In the genomic region with DNA sequence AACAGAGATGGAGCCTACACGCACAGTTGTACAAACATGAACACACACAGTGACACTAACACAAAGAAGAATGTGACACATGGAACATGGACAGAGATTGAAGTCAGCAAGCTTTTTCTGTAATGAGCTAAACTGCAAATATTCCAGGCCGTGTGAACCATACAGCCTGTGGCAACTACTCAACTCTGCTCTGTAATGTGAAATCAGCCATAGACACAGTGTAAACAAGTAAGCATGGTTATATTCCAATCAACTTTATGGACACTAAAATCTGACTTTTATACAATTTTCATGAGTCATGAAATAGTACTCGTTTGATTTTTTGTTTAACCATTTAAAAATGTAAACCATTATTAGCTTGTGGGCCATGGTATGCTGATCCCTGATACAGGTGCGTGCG, we compare ENCODE assay signal across 23 cellular contexts.
A peak's percentile ranks its signal among the peaks of the same experiment; 100 is the strongest.
DNase-seq lines count a peak whose midpoint lies in the region; ATAC-seq, FAIRE-seq and TF ChIP-seq lines count a peak whose summit lies in the region.
"Had no signal": no experiment of that assay in that cellular context is flagged by ENCODE, and none has a peak within 500 bp of the region (broad histone marks: within the 10 kb centered on the region; RNA-seq: fewer than 3 reads in every experiment).

No MANE protein-coding gene starts in this region.

- H2BK15ac ChIP-seq in H1 (ENCODE audit: low read length), result no peak overlapping the region

- H3K27me3 Mint-ChIP-seq in natural killer cell (ENCODE audit: low read depth in 2 of 2), result no peaks in the 10 kb centered on the region
- H3K27me3 Mint-ChIP-seq: activated CD4-positive, alpha-beta T cell treated with anti-CD3 and anti-CD28 coated beads, Interleukin-2, amount 10 ng/mL, durations not matched to agents 24 days and 14 days had no signal

- H4K20me1 ChIP-seq in H1 (replicated peaks in 1 of 2; ENCODE audit: control insufficient read depth in 1 of 2, insufficient read depth in 2 of 2, low read length in 2 of 2) (peaks cover 0 to 3% of the 10 kb centered on the region in 2 experiments), Karpas-422 (ENCODE audit: insufficient read depth, low read depth, low read length) (no peaks in the 10 kb centered on the region)

- H2BK5ac ChIP-seq in H1 (ENCODE audit: low read depth, low read length), result no peak overlapping the region

- H2BK12ac ChIP-seq in H1 (ENCODE audit: low read depth, low read length), result no peak overlapping the region

- TF ChIP-seq EP300 in H1 (IDR thresholded peaks at IDR 0.05; ENCODE audit: borderline replicate concordance in 1 of 2, low read depth in 2 of 2, low read length in 2 of 2), result no peak

- 0 out of 2 replicates have a peak overlapping the region, but pooled peaks have one; percentile 21 for H4K8ac ChIP-seq in H1 (ENCODE audit: extremely low read depth, insufficient read depth, low read length)

- no peak overlapping the region for H3K56ac ChIP-seq in H1 (replicated peaks; ENCODE audit: insufficient read length, low read depth, low read length)

- H3K18ac ChIP-seq in H1 (ENCODE audit: extremely low read depth, low read length), result no peak overlapping the region

- H3K4me3 ChIP-seq in heart right ventricle, result no peak overlapping the region
- H3K4me3 ChIP-seq in H1 (ENCODE audit: extremely low read depth in 1 of 4, insufficient read depth in 2 of 4, low read depth in 3 of 4, low read length in 4 of 4), result no peak overlapping the region
- no peak overlapping the region for H3K4me3 ChIP-seq in vagina
- H3K4me3 ChIP-seq in Karpas-422 (ENCODE audit: low read length), result no peak overlapping the region
- H3K4me3 ChIP-seq: A549, BLaER1 had no signal

- H4K5ac ChIP-seq in H1 (ENCODE audit: insufficient read length, low read depth, low read length), result no peak overlapping the region

- H3K4me3 Mint-ChIP-seq in natural killer cell, result peak overlapping the region; percentile 51
- H3K4me3 Mint-ChIP-seq: activated CD4-positive, alpha-beta T cell treated with anti-CD3 and anti-CD28 coated beads, Interleukin-2, amount 10 ng/mL, durations not matched to agents 24 days and 14 days; dendritic cell treated with granulocyte-macrophage colony-stimulating factor and Interleukin-4, amounts not matched to agents 40 ng/mL and 50 ng/mL, for 4 days; nephron progenitor cell had no signal

- ATAC-seq in heart right ventricle (no peak), natural killer cell (no peak)
- ATAC-seq: A549, foreskin keratinocyte had no signal

- 84 to 90% methylated on average over 5 of the region's 5 CpGs for WGBS in heart right ventricle, 2 donors
- WGBS in H1 (ENCODE audit: extremely low coverage in 1 of 2, insufficient coverage in 1 of 2, insufficient read length in 1 of 2, insufficient replicate concordance in 2 of 2, low coverage in 1 of 2, low lambda C conversion rate in 2 of 2, missing lambda C conversion rate in 1 of 2), 2 experiments, result 88% methylated on average over 5 of the region's 5 CpGs; no CpG with 5 or more reads in 1 of the 2 experiments

- TF ChIP-seq CTCF in heart right ventricle (IDR thresholded peaks at IDR 0.05) (no peak), H1 (IDR thresholded peaks at IDR 0.05; ENCODE audit: control extremely low read depth in 1 of 3, insufficient read depth in 1 of 3, low read depth in 1 of 3, low read length in 3 of 3) (no peak), natural killer cell (IDR thresholded peaks at IDR 0.05) (no peak), vagina (IDR thresholded peaks at IDR 0.05) (no peak)

- no peaks in the 10 kb centered on the region for H3K9me3 Mint-ChIP-seq in natural killer cell
- H3K9me3 Mint-ChIP-seq: activated CD4-positive, alpha-beta T cell treated with anti-CD3 and anti-CD28 coated beads, Interleukin-2, amount 10 ng/mL, durations not matched to agents 24 days and 14 days; dendritic cell treated with granulocyte-macrophage colony-stimulating factor and Interleukin-4, amounts not matched to agents 40 ng/mL and 50 ng/mL, for 4 days; nephron progenitor cell had no signal

- H3K4me2 ChIP-seq in H1 (ENCODE audit: insufficient read depth in 1 of 2, low read depth in 2 of 2, low read length in 2 of 2), result no peak overlapping the region
- no peak overlapping the region for H3K4me2 ChIP-seq in Karpas-422 (ENCODE audit: low read depth, low read length, poor library complexity, severe bottlenecking)
- H3K4me2 ChIP-seq: A549, BLaER1 had no signal

- no peak overlapping the region for H2BK120ac ChIP-seq in H1 (replicated peaks; ENCODE audit: low read depth, low read length)

- no peak overlapping the region for H3K14ac ChIP-seq in H1 (ENCODE audit: insufficient read length)

- peaks cover 13% of the 10 kb centered on the region for H3K36me3 Mint-ChIP-seq in natural killer cell

- FAIRE-seq in H1 (lab: Jason Lieb, UNC), result no peak
- FAIRE-seq: A549, endothelial cell of umbilical vein, urothelium cell line had no signal

- H3K27ac ChIP-seq in heart right ventricle (peak overlapping the region in 7 of 10 donors; percentile 85 to 96 (median 91)), H1 (ENCODE audit: low read depth, low read length) (no peak overlapping the region), vagina (peak overlapping the region; percentile 75), Karpas-422 (ENCODE audit: low read length) (no peak overlapping the region)
- H3K27ac ChIP-seq: A549, foreskin keratinocyte had no signal

- H3K9ac ChIP-seq in H1 (replicated peaks in 1 of 4; ENCODE audit: extremely low read depth in 1 of 4, low read depth in 3 of 4, low read length in 3 of 4) (no peak overlapping the region), Karpas-422 (ENCODE audit: low read length) (no peak overlapping the region)
- H3K9ac ChIP-seq: BLaER1 had no signal

- no peak overlapping the region for H2BK20ac ChIP-seq in H1 (ENCODE audit: low read length)

- POLR2A ChIA-PET in H1 (lab: Charles Lee; ENCODE audit: partially characterized antibody), result no interaction called here

- H3K4me1 Mint-ChIP-seq in natural killer cell, result peaks cover 85 to 92% of the 10 kb centered on the region in 2 donors

- H3K4me1 ChIP-seq in heart right ventricle (peaks cover 38 to 60% (median 48%) of the 10 kb centered on the region in 9 donors), H1 (replicated peaks in 1 of 4; ENCODE audit: control insufficient read depth in 3 of 4, insufficient read depth in 4 of 4, low read length in 3 of 4) (peaks cover 0 to 3% (median 1%) of the 10 kb centered on the region in 4 experiments; a peak in 3 of 7 replicates), vagina (peaks cover 50% of the 10 kb centered on the region), Karpas-422 (ENCODE audit: low read length) (no peaks in the 10 kb centered on the region)
- H3K4me1 ChIP-seq: A549 had no signal

- H3K27me3 ChIP-seq in heart right ventricle, result no peaks in the 10 kb centered on the region
- H3K27me3 ChIP-seq in H1 (replicated peaks in 1 of 4; ENCODE audit: control insufficient read depth in 3 of 4, extremely low read depth in 1 of 4, insufficient read depth in 3 of 4, low read length in 3 of 4), result no peaks in the 10 kb centered on the region
- no peaks in the 10 kb centered on the region for H3K27me3 ChIP-seq in vagina
- no peaks in the 10 kb centered on the region for H3K27me3 ChIP-seq in Karpas-422 (ENCODE audit: low read length)
- H3K27me3 ChIP-seq: BLaER1, foreskin keratinocyte had no signal

- H3K23me2 ChIP-seq in H1 (ENCODE audit: low read depth, low read length), result no peaks in the 10 kb centered on the region; the same call in 1 of the 2 replicates

- H3K9me3 ChIP-seq in heart right ventricle, result no peaks in the 10 kb centered on the region
- H3K9me3 ChIP-seq in H1 (ENCODE audit: insufficient read depth in 2 of 2, low read depth in 1 of 2, low read length in 1 of 2), result no peaks in the 10 kb centered on the region
- no peaks in the 10 kb centered on the region for H3K9me3 ChIP-seq in vagina
- H3K9me3 ChIP-seq in Karpas-422 (ENCODE audit: low read length), result no peaks in the 10 kb centered on the region
- H3K9me3 ChIP-seq: A549, BLaER1 had no signal

- no peak overlapping the region for H2AFZ ChIP-seq in H1 (ENCODE audit: low read length)
- H2AFZ ChIP-seq in Karpas-422 (ENCODE audit: low read length), result no peak overlapping the region

- no peak overlapping the region for H3K4ac ChIP-seq in H1 (replicated peaks; ENCODE audit: insufficient read length, low read depth, low read length)

- peak overlapping the region; percentile 88 to 89 for H3K27ac Mint-ChIP-seq in natural killer cell
- H3K27ac Mint-ChIP-seq: activated CD4-positive, alpha-beta T cell treated with anti-CD3 and anti-CD28 coated beads, Interleukin-2, amount 10 ng/mL, durations not matched to agents 24 days and 14 days; dendritic cell treated with granulocyte-macrophage colony-stimulating factor and Interleukin-4, amounts not matched to agents 40 ng/mL and 50 ng/mL, for 4 days; nephron progenitor cell had no signal

- H3K79me1 ChIP-seq in H1 (ENCODE audit: low read depth, low read length), result no peaks in the 10 kb centered on the region; the same call in 1 of the 2 replicates

- no peaks in the 10 kb centered on the region for H3K9me2 ChIP-seq in Karpas-422 (replicated peaks; ENCODE audit: insufficient read depth, low read length)

- no peaks in the 10 kb centered on the region for H3K79me2 ChIP-seq in H1 (ENCODE audit: control insufficient read depth in 1 of 2, insufficient read depth in 2 of 2, low read length in 2 of 2)
- H3K79me2 ChIP-seq in Karpas-422 (ENCODE audit: low read length), result no peaks in the 10 kb centered on the region

- no peak overlapping the region for H4K91ac ChIP-seq in H1 (replicated peaks; ENCODE audit: insufficient read length, low read length)

- intact Hi-C loops in heart right ventricle (cut with DNase I), result loop anchor here in 3 of 10 donors (5.0 to 10.0 kb wide), 2 partner anchors 39 to 59 kb away; no protein-coding TSS in a partner anchor
- intact Hi-C loops in cardiac septum (cut with DNase I), result no loop called here
- intact Hi-C loops in natural killer cell (cut with micrococcal nuclease), result no loop called here
- intact Hi-C loops in vagina (cut with DNase I), result no loop called here

- no peak overlapping the region for H3K23ac ChIP-seq in H1 (ENCODE audit: insufficient read length)

- CTCF ChIA-PET in H1 (lab: Charles Lee; ENCODE audit: partially characterized antibody), result interaction anchor here (0.6 to 2.5 kb wide), 3 partner anchors 13 to 575 kb away, joined by 4 to 17 read pairs (median 5); no protein-coding TSS in a partner anchor

- H2AK5ac ChIP-seq in H1 (ENCODE audit: low read depth, low read length), result no peak overlapping the region

- TF ChIP-seq POLR2A in H1 (IDR thresholded peaks at IDR 0.05; ENCODE audit: control extremely low read depth in 1 of 2, low read depth in 2 of 2, low read length in 2 of 2), result no peak
- TF ChIP-seq POLR2A in vagina (IDR thresholded peaks at IDR 0.05), result no peak

- H3K36me3 ChIP-seq in heart right ventricle, result peaks cover 0 to 70% (median 12%) of the 10 kb centered on the region in 9 donors
- peaks cover 0 to 7% (median 0%) of the 10 kb centered on the region in 4 experiments; a peak in 1 of 8 replicates for H3K36me3 ChIP-seq in H1 (ENCODE audit: control insufficient read depth in 2 of 4, insufficient read depth in 4 of 4, low read length in 3 of 4)
- H3K36me3 ChIP-seq in vagina, result peaks cover 0 to 21% of the 10 kb centered on the region in 2 donors
- no peaks in the 10 kb centered on the region for H3K36me3 ChIP-seq in Karpas-422 (ENCODE audit: insufficient read depth, low read length)

- DNase-seq in heart right ventricle, result no peak
- DNase-seq in cardiac septum (ENCODE audit: low spot score), result no peak
- no peak for DNase-seq in H1 (ENCODE audit: low read depth in 1 of 2, low spot score in 2 of 2)
- DNase-seq in natural killer cell, result no peak
- no peak for DNase-seq in vagina (ENCODE audit: extremely low spot score in 2 of 2)
- no peak for DNase-seq in Karpas-422
- no peak for DNase-seq in GM19238 (ENCODE audit: insufficient read length, low spot score)
- no peak for DNase-seq in NCI-H345 treated with DMSO at 0.1 percent for 48 hours (lab: John Stamatoyannopoulos, UW; ENCODE audit: unreplicated experiment)
- DNase-seq: activated CD4-positive, alpha-beta T cell treated with anti-CD3 and anti-CD28 coated beads, Interleukin-2, amount 10 ng/mL, durations not matched to agents 24 days and 14 days; activated effector memory CD4-positive, alpha-beta T cell treated with Interleukin-2 at 50 U/mL for 16 hours; foreskin keratinocyte; kidney glomerular epithelial cell; NCI-H2171 treated with DMSO at 0.1 percent for 48 hours; NCI-H526 treated with DMSO at 0.1 percent for 48 hours; nephron progenitor cell; SHP77; stimulated activated CD4-positive, alpha-beta T cell treated with anti-CD3 and anti-CD28 coated beads, Interleukin-4, amount 100 ng/mL, for 24 hours; T-helper 1 cell had no signal

- no peak for TF ChIP-seq RAD21 in H1 (IDR thresholded peaks at IDR 0.05 in 1 of 2, conservative IDR thresholded peaks at IDR 0.05 in 1 of 2; ENCODE audit: low read depth in 2 of 2, low read length in 2 of 2)

Comparison
In these comparisons a context has a peak if more than half of its experiments do, and no peak if none do; other contexts are left out.
1. H3K27ac ChIP-seq: peak in heart right ventricle (7 of 10) and vagina (single experiment); none in H1 (single experiment) and Karpas-422 (single experiment).